In the genomic region with DNA sequence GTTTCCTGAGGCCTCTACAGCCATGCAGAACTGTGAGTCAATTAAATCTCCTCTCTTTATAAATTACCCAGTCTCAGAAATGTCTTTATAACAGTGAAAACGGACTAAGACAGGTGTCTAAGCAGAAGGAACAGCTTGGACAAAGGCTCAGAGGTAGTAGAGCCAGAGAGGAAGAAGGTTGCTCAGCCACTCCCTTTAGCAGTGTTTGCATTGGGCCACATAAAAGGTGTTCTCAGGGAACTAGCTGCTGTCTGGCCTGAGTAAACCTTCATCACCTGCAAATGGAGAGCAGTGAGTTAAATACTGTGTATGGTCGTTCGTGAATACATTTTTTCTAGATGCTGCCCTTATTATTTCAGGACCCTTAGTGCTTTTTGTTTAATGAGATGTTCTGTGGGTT, we compare ENCODE assay signal across 20 cellular contexts.
A peak's percentile ranks its signal among the peaks of the same experiment; 100 is the strongest.
DNase-seq lines count a peak whose midpoint lies in the region; ATAC-seq and TF ChIP-seq lines count a peak whose summit lies in the region.
"Had no signal": no experiment of that assay in that cellular context is flagged by ENCODE, and none has a peak within 500 bp of the region (broad histone marks: within the 10 kb centered on the region; RNA-seq: fewer than 3 reads in every experiment).

No MANE protein-coding gene starts in this region.

- H2AFZ ChIP-seq in HCT116 (ENCODE audit: low read depth, low read length, poor library complexity, severe bottlenecking): no peak overlapping the region

- TF ChIP-seq RAD21 in HCT116 (IDR thresholded peaks at IDR 0.05; ENCODE audit: low read depth): no peak

- TF ChIP-seq CTCF in HCT116 (IDR thresholded peaks at IDR 0.05 in 2 of 3, conservative IDR thresholded peaks at IDR 0.05 in 1 of 3; ENCODE audit: borderline replicate concordance in 1 of 3, insufficient read depth in 1 of 3, low read depth in 2 of 3, low read length in 2 of 3) (no peak), foreskin keratinocyte (conservative IDR thresholded peaks at IDR 0.05) (no peak)
- TF ChIP-seq CTCF in CD8-positive, alpha-beta T cell (IDR thresholded peaks at IDR 0.05): no peak

- CTCF ChIA-PET in HCT116 (lab: Charles Lee): no interaction called here
- CTCF ChIA-PET in CD8-positive, alpha-beta T cell (lab: Charles Lee): no interaction called here

- no peaks in the 10 kb centered on the region for H3K36me3 Mint-ChIP-seq in CD8-positive, alpha-beta T cell

- H4K20me1 ChIP-seq in HCT116 (ENCODE audit: insufficient read depth): no peaks in the 10 kb centered on the region

- intact Hi-C loops in HCT116 (cut with micrococcal nuclease): no loop called here
- intact Hi-C loops in CD8-positive, alpha-beta T cell (cut with DNase I, micrococcal nuclease): no loop called here

- no peaks in the 10 kb centered on the region for H3K9me3 Mint-ChIP-seq in CD8-positive, alpha-beta T cell
- H3K9me3 Mint-ChIP-seq: activated T-helper 2 cell treated with anti-CD3 and anti-CD28 coated beads, Interferon-gamma antibody, Interleukin-2, Interleukin-4, amounts not matched to agents 10 μg/mL and 5 μg/mL and 100 μg/mL, durations not matched to agents 14 hours and 24 hours and 36 hours; nephron had no signal

- H3K27me3 ChIP-seq in HCT116 (ENCODE audit: insufficient read depth, low read length) (no peaks in the 10 kb centered on the region), SJSA1 (replicated peaks) (no peaks in the 10 kb centered on the region), foreskin keratinocyte (no peaks in the 10 kb centered on the region), skeletal muscle satellite cell (ENCODE audit: control insufficient read depth, insufficient read depth, low read length) (no peaks in the 10 kb centered on the region)
- H3K27me3 ChIP-seq in CD8-positive, alpha-beta T cell (ENCODE audit: insufficient read depth, low read length): no peaks in the 10 kb centered on the region
- H3K27me3 ChIP-seq: BE2C, upper lobe of left lung had no signal

- no peak overlapping the region for H3K4me3 Mint-ChIP-seq in CD8-positive, alpha-beta T cell
- H3K4me3 Mint-ChIP-seq: nephron had no signal

- no TSS peak for BruUV-seq in HCT116 (replicated peaks; lab: Mats Ljungman, UMichigan)

- H3K4me3 ChIP-seq in HCT116 (replicated peaks in 1 of 2; ENCODE audit: low read depth in 1 of 2, low read length in 2 of 2): no peak overlapping the region
- H3K4me3 ChIP-seq in SJSA1: no peak overlapping the region
- no peak overlapping the region for H3K4me3 ChIP-seq in skeletal muscle satellite cell (ENCODE audit: low read length)
- no peak overlapping the region for H3K4me3 ChIP-seq in CD8-positive, alpha-beta T cell (ENCODE audit: low read depth, low read length)
- H3K4me3 ChIP-seq: GM12878, upper lobe of left lung had no signal

- no peak for TF ChIP-seq POLR2A in HCT116 (IDR thresholded peaks at IDR 0.05; ENCODE audit: borderline replicate concordance, extremely low read depth, insufficient read depth, insufficient read length)

- RAD21 ChIA-PET in HCT116 (lab: Charles Lee; ENCODE audit: low non-redundant PET in 1 of 2, low total read pairs in 2 of 2, uncharacterized antibody in 2 of 2, unreplicated experiment in 2 of 2): no interaction called here

- H3K9me2 ChIP-seq in HCT116 (ENCODE audit: insufficient read depth): no peaks in the 10 kb centered on the region

- H3K4me2 ChIP-seq in HCT116 (ENCODE audit: low read length) (peak overlapping the region; percentile 70), skeletal muscle satellite cell (ENCODE audit: low read length) (peak overlapping the region; percentile 68)
- H3K4me2 ChIP-seq: KMS-11 had no signal

- H3K4me1 Mint-ChIP-seq in CD8-positive, alpha-beta T cell (ENCODE audit: low read depth): no peaks in the 10 kb centered on the region
- H3K4me1 Mint-ChIP-seq: nephron had no signal

- POLR2A ChIA-PET in HCT116 (lab: Charles Lee): interaction anchor here (1.5 kb wide), 1 partner anchor 24 kb away, joined by 4 read pairs; no protein-coding TSS in a partner anchor
- POLR2A ChIA-PET in CD8-positive, alpha-beta T cell (lab: Charles Lee): no interaction called here

- no peaks in the 10 kb centered on the region for H3K27me3 Mint-ChIP-seq in CD8-positive, alpha-beta T cell (ENCODE audit: low read depth)

- no peaks in the 10 kb centered on the region for H3K79me2 ChIP-seq in HCT116 (ENCODE audit: insufficient read depth, low read length)

- H3K36me3 ChIP-seq in HCT116 (ENCODE audit: control insufficient read depth in 1 of 2, insufficient read depth in 2 of 2, low read length in 2 of 2): no peaks in the 10 kb centered on the region
- no peaks in the 10 kb centered on the region for H3K36me3 ChIP-seq in SJSA1
- no peaks in the 10 kb centered on the region for H3K36me3 ChIP-seq in skeletal muscle satellite cell (ENCODE audit: insufficient read depth, low read length)
- no peaks in the 10 kb centered on the region for H3K36me3 ChIP-seq in CD8-positive, alpha-beta T cell (ENCODE audit: insufficient read depth, low read length)
- H3K36me3 ChIP-seq: BE2C, upper lobe of left lung had no signal

- ATAC-seq in HCT116 (peak; percentile 12; the same call in 1 of the 2 replicates), foreskin keratinocyte (no peak)
- ATAC-seq in CD8-positive, alpha-beta T cell: no peak
- ATAC-seq: GM12878 had no signal

- H3K27ac ChIP-seq in HCT116 (ENCODE audit: low read depth, low read length) (peak overlapping the region; percentile 81), SJSA1 (peak overlapping the region; percentile 96), foreskin keratinocyte (peak overlapping the region; percentile 96)
- H3K27ac ChIP-seq in CD8-positive, alpha-beta T cell (ENCODE audit: low read depth, low read length): no peak overlapping the region
- H3K27ac ChIP-seq: KMS-11, upper lobe of left lung had no signal

- H3K4me1 ChIP-seq in HCT116 (ENCODE audit: control insufficient read depth in 1 of 2, insufficient read depth in 2 of 2, low read length in 2 of 2) (peaks cover 38 to 70% of the 10 kb centered on the region in 2 experiments), SJSA1 (replicated peaks) (peaks cover 59% of the 10 kb centered on the region), foreskin keratinocyte (peaks cover 50% of the 10 kb centered on the region), skeletal muscle satellite cell (ENCODE audit: control insufficient read depth, insufficient read depth, low read length) (peaks cover 60% of the 10 kb centered on the region)
- H3K4me1 ChIP-seq in CD8-positive, alpha-beta T cell (ENCODE audit: insufficient read depth, low read length): no peaks in the 10 kb centered on the region
- H3K4me1 ChIP-seq: BE2C had no signal

- no peak overlapping the region for H3K27ac Mint-ChIP-seq in CD8-positive, alpha-beta T cell
- H3K27ac Mint-ChIP-seq: activated T-helper 2 cell treated with anti-CD3 and anti-CD28 coated beads, Interferon-gamma antibody, Interleukin-2, Interleukin-4, amounts not matched to agents 10 μg/mL and 5 μg/mL and 100 μg/mL, durations not matched to agents 14 hours and 24 hours and 36 hours; nephron had no signal

- H3K9me3 ChIP-seq in HCT116 (ENCODE audit: control insufficient read depth in 1 of 2, insufficient read depth in 1 of 2, low read depth in 1 of 2, low read length in 2 of 2) (no peaks in the 10 kb centered on the region), SJSA1 (replicated peaks) (0 out of 2 replicates have a peak, but pooled peaks cover 4% of the 10 kb centered on the region), skeletal muscle satellite cell (replicated peaks; ENCODE audit: low read length) (no peaks in the 10 kb centered on the region)
- H3K9me3 ChIP-seq in CD8-positive, alpha-beta T cell (ENCODE audit: low read length): no peaks in the 10 kb centered on the region
- H3K9me3 ChIP-seq: BE2C, upper lobe of left lung had no signal

- H3K9ac ChIP-seq in HCT116 (ENCODE audit: low read length) (peak overlapping the region; percentile 40; the same call in 1 of the 2 replicates), skeletal muscle satellite cell (ENCODE audit: low read depth, low read length) (peak overlapping the region; percentile 78)
- H3K9ac ChIP-seq: KMS-11 had no signal

- DNase-seq in HCT116 (ENCODE audit: low read depth, low spot score) (no peak), SJSA1 (ENCODE audit: low read depth in 1 of 2, low spot score in 2 of 2) (no peak), foreskin keratinocyte (peak in 1 of 2 donors; percentile 61), DMS 273 treated with DMSO at 0.1 percent for 48 hours (lab: John Stamatoyannopoulos, UW) (no peak)
- DNase-seq in activated T-cell treated with anti-CD3 and anti-CD28 coated beads, Interleukin-2, amount 50 U/mL, for 48 hours: no peak
- DNase-seq in CD8-positive, alpha-beta T cell: no peak
- DNase-seq: activated CD4-positive, alpha-beta T cell treated with anti-CD3 and anti-CD28 coated beads for 1 hour; BE2C; effector CD4-positive, alpha-beta T cell; GF-D8; NCI-H1048; NCI-H524; stimulated activated CD4-positive, alpha-beta T cell treated with anti-CD3 and anti-CD28 coated beads, Interleukin-15, amount 100 ng/mL, for 24 hours; stimulated activated naive CD4-positive, alpha-beta T cell; upper lobe of left lung had no signal

TF ChIP-seq in HCT116, 20 proteins besides CTCF, POLR2A, EP300 and RAD21 (continues in another document):
- TF ChIP-seq POLR2AphosphoS5 (IDR thresholded peaks at IDR 0.05; ENCODE audit: low read depth, low read length): no peak
- no peak for TF ChIP-seq TCF7L2 (IDR thresholded peaks at IDR 0.05; ENCODE audit: borderline replicate concordance, extremely low read depth, insufficient read depth, insufficient read length)
- no peak for TF ChIP-seq EZH2 (IDR thresholded peaks at IDR 0.05)
- TF ChIP-seq, protein P1, sequence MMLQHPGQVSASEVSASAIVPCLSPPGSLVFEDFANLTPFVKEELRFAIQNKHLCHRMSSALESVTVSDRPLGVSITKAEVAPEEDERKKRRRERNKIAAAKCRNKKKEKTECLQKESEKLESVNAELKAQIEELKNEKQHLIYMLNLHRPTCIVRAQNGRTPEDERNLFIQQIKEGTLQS (IDR thresholded peaks at IDR 0.05): no peak
- TF ChIP-seq ELF1 (IDR thresholded peaks at IDR 0.05; ENCODE audit: borderline replicate concordance, low read depth): no peak
- TF ChIP-seq, protein P2, sequence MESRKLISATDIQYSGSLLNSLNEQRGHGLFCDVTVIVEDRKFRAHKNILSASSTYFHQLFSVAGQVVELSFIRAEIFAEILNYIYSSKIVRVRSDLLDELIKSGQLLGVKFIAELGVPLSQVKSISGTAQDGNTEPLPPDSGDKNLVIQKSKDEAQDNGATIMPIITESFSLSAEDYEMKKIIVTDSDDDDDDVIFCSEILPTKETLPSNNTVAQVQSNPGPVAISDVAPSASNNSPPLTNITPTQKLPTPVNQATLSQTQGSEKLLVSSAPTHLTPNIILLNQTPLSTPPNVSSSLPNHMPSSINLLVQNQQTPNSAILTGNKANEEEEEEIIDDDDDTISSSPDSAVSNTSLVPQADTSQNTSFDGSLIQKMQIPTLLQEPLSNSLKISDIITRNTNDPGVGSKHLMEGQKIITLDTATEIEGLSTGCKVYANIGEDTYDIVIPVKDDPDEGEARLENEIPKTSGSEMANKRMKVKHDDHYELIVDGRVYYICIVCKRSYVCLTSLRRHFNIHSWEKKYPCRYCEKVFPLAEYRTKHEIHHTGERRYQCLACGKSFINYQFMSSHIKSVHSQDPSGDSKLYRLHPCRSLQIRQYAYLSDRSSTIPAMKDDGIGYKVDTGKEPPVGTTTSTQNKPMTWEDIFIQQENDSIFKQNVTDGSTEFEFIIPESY (IDR thresholded peaks at IDR 0.05; ENCODE audit: extremely low read depth, insufficient replicate concordance, low read length): no peak
- no peak for TF ChIP-seq CEBPB (IDR thresholded peaks at IDR 0.05; ENCODE audit: low read depth)
